8 cellular contexts compared by ENCODE assay signal in genomic region chr10:133275683-133276092, GRCh38. TPM values are rescaled to one million over a fixed set of nuclear protein-coding genes. Genes with fewer than 3 reads are reported as not detected.
DNase-seq lines count a peak whose midpoint lies in the region; ATAC-seq and TF ChIP-seq lines count a peak whose summit lies in the region.

No MANE protein-coding gene starts in this region.

- peak in 4 of 7 experiments; percentile 53 to 70 (median 58) for DNase-seq in CD8-positive, alpha-beta T cell
- peak; percentile 37 for DNase-seq in activated effector memory CD4-positive, alpha-beta T cell treated with Interleukin-2 at 50 U/mL for 16 hours
- DNase-seq in neural progenitor cell (ENCODE audit: low spot score): no peak
- no peak for DNase-seq in posterior vena cava (ENCODE audit: low spot score)
- no peak for DNase-seq in COR-L47 (lab: John Stamatoyannopoulos, UW)

- H3K27me3 ChIP-seq in CD8-positive, alpha-beta T cell (ENCODE audit: insufficient read depth, low read length): no peaks in the 10 kb centered on the region
- peaks cover 22% of the 10 kb centered on the region for H3K27me3 ChIP-seq in neural progenitor cell

- peaks cover 50% of the 10 kb centered on the region for H3K4me1 ChIP-seq in CD8-positive, alpha-beta T cell (ENCODE audit: insufficient read depth, low read length)
- H3K4me1 ChIP-seq in neural progenitor cell: peaks cover 22% of the 10 kb centered on the region

- peak overlapping the region; percentile 73 for H3K4me3 ChIP-seq in CD8-positive, alpha-beta T cell (ENCODE audit: low read depth, low read length)
- H3K4me3 ChIP-seq in neural progenitor cell: no peak overlapping the region

- H3K79me2 ChIP-seq in neural progenitor cell (ENCODE audit: low read depth): no peaks in the 10 kb centered on the region

- peak; percentile 19 for ATAC-seq in CD8-positive, alpha-beta T cell
- peak; percentile 44 for ATAC-seq in GM19455 (IDR thresholded peaks at IDR 0.05; ENCODE audit: unreplicated experiment)
- ATAC-seq in HG03520 (IDR thresholded peaks at IDR 0.05; ENCODE audit: unreplicated experiment): peak; percentile 37
- no peak for ATAC-seq in HG03097 (IDR thresholded peaks at IDR 0.05; ENCODE audit: low FRiP score, unreplicated experiment)

- peak overlapping the region; percentile 82 for H3K4me3 Mint-ChIP-seq in CD8-positive, alpha-beta T cell
- H3K4me3 Mint-ChIP-seq in neural progenitor cell: no peak overlapping the region

- H3K4me1 Mint-ChIP-seq in CD8-positive, alpha-beta T cell (ENCODE audit: low read depth): peaks cover 40% of the 10 kb centered on the region
- peaks cover 2% of the 10 kb centered on the region for H3K4me1 Mint-ChIP-seq in neural progenitor cell

- no peak for TF ChIP-seq CTCF in CD8-positive, alpha-beta T cell (IDR thresholded peaks at IDR 0.05)
- TF ChIP-seq CTCF in neural progenitor cell (IDR thresholded peaks at IDR 0.05): peak; percentile 19

- H3K9ac ChIP-seq in neural progenitor cell: no peak overlapping the region

- peaks cover 18% of the 10 kb centered on the region for H3K36me3 Mint-ChIP-seq in CD8-positive, alpha-beta T cell
- H3K36me3 Mint-ChIP-seq in neural progenitor cell: no peaks in the 10 kb centered on the region

- H3K4me2 ChIP-seq in neural progenitor cell: peak overlapping the region; percentile 85

- H3F3A ChIP-seq in neural progenitor cell (ENCODE audit: low read depth): peaks cover 15% of the 10 kb centered on the region

- CTCF ChIA-PET in CD8-positive, alpha-beta T cell (lab: Charles Lee): interaction anchor here (0.8 to 3.6 kb wide), 9 partner anchors 10 to 409 kb away, joined by 3 to 16 read pairs (median 4); no protein-coding TSS in a partner anchor

- peak overlapping the region; percentile 73 for H3K27ac ChIP-seq in CD8-positive, alpha-beta T cell (ENCODE audit: low read depth, low read length)
- no peak overlapping the region for H3K27ac ChIP-seq in neural progenitor cell

- H3K9me3 ChIP-seq in CD8-positive, alpha-beta T cell (ENCODE audit: low read length): no peaks in the 10 kb centered on the region
- no peaks in the 10 kb centered on the region for H3K9me3 ChIP-seq in neural progenitor cell (ENCODE audit: low read depth)

- H4K20me1 ChIP-seq in neural progenitor cell (ENCODE audit: low read depth): peaks cover 8% of the 10 kb centered on the region

- intact Hi-C loops in CD8-positive, alpha-beta T cell (cut with DNase I, micrococcal nuclease): loop anchor here (1.0 to 10.0 kb wide), 5 partner anchors 11 to 131 kb away; partner anchors contain the start of genes TUBGCP2 (in 1 of the 2) and ZNF511 (in 1 of the 2)
- intact Hi-C loops in posterior vena cava (cut with DNase I): no loop called here

- POLR2A ChIA-PET in CD8-positive, alpha-beta T cell (lab: Charles Lee): interaction anchor here (1.0 to 2.9 kb wide), 3 partner anchors 12 to 17 kb away, joined by 4 to 14 read pairs (median 5); no protein-coding TSS in a partner anchor

- H3K36me3 ChIP-seq in CD8-positive, alpha-beta T cell (ENCODE audit: insufficient read depth, low read length): peaks cover 5% of the 10 kb centered on the region
- no peaks in the 10 kb centered on the region for H3K36me3 ChIP-seq in neural progenitor cell

- H3K27ac Mint-ChIP-seq in CD8-positive, alpha-beta T cell: peak overlapping the region; percentile 91
- no peak overlapping the region for H3K27ac Mint-ChIP-seq in neural progenitor cell

- no peaks in the 10 kb centered on the region for H3K27me3 Mint-ChIP-seq in CD8-positive, alpha-beta T cell (ENCODE audit: low read depth)
- H3K27me3 Mint-ChIP-seq in neural progenitor cell (ENCODE audit: insufficient read depth, low read depth): peaks cover 7% of the 10 kb centered on the region

- H2AFZ ChIP-seq in neural progenitor cell (replicated peaks): no peak overlapping the region

- H3K9me3 Mint-ChIP-seq in CD8-positive, alpha-beta T cell: no peaks in the 10 kb centered on the region
- H3K9me3 Mint-ChIP-seq in neural progenitor cell: no peaks in the 10 kb centered on the region

RNA-seq across cellular contexts. Expression of gene ADAM8, which starts 1.0 kb away (rescaled TPM):
- 10 to 100 TPM; 67.0 to 67.3 TPM for total RNA-seq in CD8-positive, alpha-beta T cell
- total RNA-seq in neural progenitor cell (ENCODE audit: low replicate concordance) (3.2 and 3.3 TPM in 2 replicates), posterior vena cava (1 to 10 TPM; 7.0 to 9.0 TPM)

RNA-seq across cellular contexts. Expression of gene TUBGCP2, which starts 33.0 kb away (rescaled TPM):
- total RNA-seq in CD8-positive, alpha-beta T cell: 10 to 100 TPM; 74.4 to 79.1 TPM
- 54.8 and 55.4 TPM in 2 replicates for total RNA-seq in neural progenitor cell (ENCODE audit: low replicate concordance)
- 10 to 100 TPM; 35.7 to 36.0 TPM for total RNA-seq in posterior vena cava

RNA-seq across cellular contexts. Expression of gene ZNF511, which starts 33.0 kb away (rescaled TPM):
- 10 to 100 TPM; 36.5 to 38.8 TPM for total RNA-seq in CD8-positive, alpha-beta T cell
- 34.4 and 44.4 TPM in 2 replicates for total RNA-seq in neural progenitor cell (ENCODE audit: low replicate concordance)
- total RNA-seq in posterior vena cava: 10 to 100 TPM; 27.4 to 30.7 TPM

RNA-seq across cellular contexts. Expression of gene VENTX, which starts 38.0 kb away (rescaled TPM):
- not detected for total RNA-seq in CD8-positive, alpha-beta T cell
- 1.0 TPM in 1 of 2 replicates, not detected in the other for total RNA-seq in neural progenitor cell (ENCODE audit: low replicate concordance)
- 1 to 10 TPM; 2.6 to 3.5 TPM for total RNA-seq in posterior vena cava

RNA-seq across cellular contexts. Expression of gene UTF1, which starts 45.7 kb away (rescaled TPM):
- not detected for total RNA-seq in CD8-positive, alpha-beta T cell
- total RNA-seq in neural progenitor cell (ENCODE audit: low replicate concordance) (not detected in 2 replicates), posterior vena cava (not detected)

Comparison
In these comparisons a context has a peak if more than half of its experiments do, and no peak if none do; other contexts are left out.
1. DNase-seq: peak in CD8-positive, alpha-beta T cell (4 of 7) and activated effector memory CD4-positive, alpha-beta T cell treated with Interleukin-2 at 50 U/mL for 16 hours (single experiment); none in neural progenitor cell (single experiment), posterior vena cava (single experiment) and COR-L47 (single experiment).
2. RNA of gene ADAM8, which starts 1.0 kb away (total RNA-seq): 67.0 to 67.3 TPM in CD8-positive, alpha-beta T cell; 7.0 to 9.0 TPM in posterior vena cava and 3.2 to 3.3 TPM in neural progenitor cell; every median in the first group is over 4 times any median in the second.
3. intact Hi-C loops: an anchor here in CD8-positive, alpha-beta T cell (1.0 to 10.0 kb wide); none called in posterior vena cava.